Comparison of ENCODE assay signal across 1 cellular context in genomic region chr18:55488473-55488872, GRCh38.
TF ChIP-seq lines count a peak whose summit lies in the region.

No MANE protein-coding gene starts in this region.

TF ChIP-seq in K562, 482 proteins besides CTCF, POLR2A, EP300 and RAD21:
- no peak for TF ChIP-seq CREB3L1 (IDR thresholded peaks at IDR 0.05; ENCODE audit: borderline replicate concordance, low read depth)
- no peak for TF ChIP-seq BRF2 (IDR thresholded peaks at IDR 0.05; ENCODE audit: borderline replicate concordance, insufficient read depth, insufficient read length)
- no peak for TF ChIP-seq ZSCAN29 (IDR thresholded peaks at IDR 0.05)
- TF ChIP-seq CTCFL (IDR thresholded peaks at IDR 0.05; ENCODE audit: borderline replicate concordance, insufficient read depth, low read depth, low read length, poor library complexity, severe bottlenecking) = no peak
- TF ChIP-seq, protein P1, sequence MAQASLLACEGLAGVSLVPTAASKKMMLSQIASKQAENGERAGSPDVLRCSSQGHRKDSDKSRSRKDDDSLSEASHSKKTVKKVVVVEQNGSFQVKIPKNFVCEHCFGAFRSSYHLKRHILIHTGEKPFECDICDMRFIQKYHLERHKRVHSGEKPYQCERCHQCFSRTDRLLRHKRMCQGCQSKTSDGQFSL (CRISPR knock-in tag; IDR thresholded peaks at IDR 0.05) = no peak
- TF ChIP-seq, protein P1 (tag; IDR thresholded peaks at IDR 0.05) = no peak
- no peak for TF ChIP-seq KDM2B (CRISPR knock-in tag; IDR thresholded peaks at IDR 0.05)
- no peak for TF ChIP-seq GMEB1 (CRISPR knock-in tag; IDR thresholded peaks at IDR 0.05)
- no peak for TF ChIP-seq CBFB (CRISPR knock-in tag; IDR thresholded peaks at IDR 0.05)
- TF ChIP-seq ZKSCAN3 (CRISPR knock-in tag; IDR thresholded peaks at IDR 0.05) = no peak
- TF ChIP-seq, protein P2, sequence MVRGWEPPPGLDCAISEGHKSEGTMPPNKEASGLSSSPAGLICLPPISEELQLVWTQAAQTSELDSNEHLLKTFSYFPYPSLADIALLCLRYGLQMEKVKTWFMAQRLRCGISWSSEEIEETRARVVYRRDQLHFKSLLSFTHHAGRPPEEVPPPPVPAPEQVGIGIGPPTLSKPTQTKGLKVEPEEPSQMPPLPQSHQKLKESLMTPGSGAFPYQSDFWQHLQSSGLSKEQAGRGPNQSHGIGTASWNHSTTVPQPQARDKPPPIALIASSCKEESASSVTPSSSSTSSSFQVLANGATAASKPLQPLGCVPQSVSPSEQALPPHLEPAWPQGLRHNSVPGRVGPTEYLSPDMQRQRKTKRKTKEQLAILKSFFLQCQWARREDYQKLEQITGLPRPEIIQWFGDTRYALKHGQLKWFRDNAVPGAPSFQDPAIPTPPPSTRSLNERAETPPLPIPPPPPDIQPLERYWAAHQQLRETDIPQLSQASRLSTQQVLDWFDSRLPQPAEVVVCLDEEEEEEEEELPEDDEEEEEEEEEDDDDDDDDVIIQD (CRISPR knock-in tag; IDR thresholded peaks at IDR 0.05) = no peak
- TF ChIP-seq HEY1 (CRISPR knock-in tag; IDR thresholded peaks at IDR 0.05; ENCODE audit: borderline replicate concordance) = no peak
- TF ChIP-seq ZNF507 (tag; conservative IDR thresholded peaks at IDR 0.05) = no peak
